ENCODE assay signal across 1 cellular context in the genomic region with DNA sequence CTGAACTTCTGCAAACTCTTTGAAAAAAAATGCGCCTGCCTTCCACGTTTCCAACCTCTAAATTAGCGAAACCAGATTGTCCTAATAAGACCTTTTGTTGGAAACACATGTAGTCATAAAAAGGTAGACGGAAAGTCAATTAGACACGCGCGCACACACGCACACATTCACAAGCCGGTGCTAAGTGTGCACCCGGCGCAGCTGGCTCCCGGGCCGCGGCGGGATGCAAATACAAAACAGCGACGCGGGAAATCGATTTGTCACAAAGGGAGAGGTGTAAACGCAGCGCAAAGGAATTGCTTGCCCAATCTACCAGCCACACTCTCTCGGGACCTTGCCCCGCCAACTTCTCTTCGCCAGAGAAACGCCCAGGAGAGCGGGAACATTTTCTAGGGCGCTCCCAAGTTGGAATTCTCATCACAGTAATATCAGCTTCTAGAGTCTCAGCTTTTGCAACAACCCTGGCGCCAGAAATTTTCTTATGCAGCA.
TF ChIP-seq lines count a peak whose summit lies in the region.

No MANE protein-coding gene starts in this region.

TF ChIP-seq in SK-N-SH, 30 proteins besides CTCF, POLR2A, EP300 and RAD21 (continued from another document):
- TF ChIP-seq TAF1 (IDR thresholded peaks at IDR 0.05; ENCODE audit: borderline replicate concordance, low read depth, low read length) = no peak
